32 cellular contexts compared by ENCODE assay signal in the genomic region with DNA sequence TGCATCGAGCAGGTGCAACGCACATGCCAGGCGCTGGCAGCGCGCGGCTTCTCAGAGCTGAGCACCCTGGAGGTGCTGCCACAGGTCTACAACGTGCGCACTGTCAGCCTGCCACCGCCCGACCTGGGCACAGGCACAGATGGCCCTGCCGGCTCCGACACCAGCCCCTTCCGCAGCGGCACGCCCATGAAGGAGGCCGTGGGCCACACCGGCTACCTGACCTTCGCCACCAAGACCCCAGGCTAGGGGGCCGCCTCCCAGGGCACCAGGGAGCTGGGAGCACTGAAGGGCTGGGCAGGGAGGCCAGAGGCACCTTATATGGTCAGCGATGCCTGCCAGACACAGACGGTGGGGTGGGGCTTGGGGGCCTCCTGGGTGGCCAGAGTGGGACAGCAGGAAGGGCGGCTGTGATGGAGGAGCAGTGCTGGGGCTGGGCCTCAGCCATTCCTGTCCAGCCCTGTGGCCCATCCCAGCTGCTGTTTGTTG. TPM values are rescaled to one million over a fixed set of nuclear protein-coding genes. Genes with fewer than 3 reads are reported as not detected.
DNase-seq lines count a peak whose midpoint lies in the region; ATAC-seq and TF ChIP-seq lines count a peak whose summit lies in the region.
"Had no signal": no experiment of that assay in that cellular context is flagged by ENCODE, and none has a peak within 500 bp of the region (broad histone marks: within the 10 kb centered on the region; RNA-seq: fewer than 3 reads in every experiment).

No MANE protein-coding gene starts in this region.

- POLR2A ChIA-PET in T-cell (lab: Charles Lee): no interaction called here

- no peaks in the 10 kb centered on the region for H3K9me3 Mint-ChIP-seq in T-cell
- H3K9me3 Mint-ChIP-seq: activated naive CD8-positive, alpha-beta T cell treated with anti-CD3 and anti-CD28 coated beads, Interleukin-2, amount 10 ng/mL, durations not matched to agents 7 days and 5 days; H9; IgD-negative memory B cell had no signal

- no peak overlapping the region for H3K9ac ChIP-seq in colonic mucosa (ENCODE audit: low read depth in 2 of 2, low read length in 2 of 2)
- H3K9ac ChIP-seq in stomach smooth muscle (ENCODE audit: low read length in 2 of 2): peak overlapping the region; percentile 50 to 84
- H3K9ac ChIP-seq: BLaER1 had no signal

- H3K27ac Mint-ChIP-seq in T-cell: no peak overlapping the region
- H3K27ac Mint-ChIP-seq: activated CD8-positive, alpha-beta T cell treated with anti-CD3 and anti-CD28 coated beads, Interleukin-2, amount 10 ng/mL, durations not matched to agents 7 days and 5 days; activated naive CD8-positive, alpha-beta T cell treated with anti-CD3 and anti-CD28 coated beads, Interleukin-2, amount 10 ng/mL, durations not matched to agents 7 days and 5 days; H9; IgD-negative memory B cell; progenitor cell of endocrine pancreas had no signal

- no peak for ATAC-seq in left colon
- no peak for ATAC-seq in T-cell (replicated peaks in 1 of 4)
- ATAC-seq: activated CD4-positive, CD25-positive, alpha-beta regulatory T cell treated with anti-CD3 and anti-CD28 coated beads, Interleukin-2, amount 50 U/mL, for 24 hours; activated CD8-positive, alpha-beta T cell treated with anti-CD3 and anti-CD28 coated beads, Interleukin-2, amount 10 ng/mL, durations not matched to agents 7 days and 5 days; Panc1; upper lobe of right lung had no signal

- peak overlapping the region; percentile 94 for H3K27ac ChIP-seq in WERI-Rb-1
- peak overlapping the region; percentile 44 for H3K27ac ChIP-seq in colonic mucosa
- H3K27ac ChIP-seq in stomach smooth muscle (ENCODE audit: low read length): peak overlapping the region; percentile 98
- H3K27ac ChIP-seq: BLaER1, epithelial cell of prostate, neutrophil, SJCRH30, upper lobe of right lung had no signal

- H3K4me1 ChIP-seq in colonic mucosa (peaks cover 8% of the 10 kb centered on the region), stomach smooth muscle (ENCODE audit: control insufficient read depth, insufficient read depth, low read length) (peaks cover 95% of the 10 kb centered on the region)

- no peak overlapping the region for H3K4me3 Mint-ChIP-seq in T-cell
- H3K4me3 Mint-ChIP-seq: activated CD8-positive, alpha-beta T cell treated with anti-CD3 and anti-CD28 coated beads, Interleukin-2, amount 10 ng/mL, durations not matched to agents 7 days and 5 days; activated naive CD8-positive, alpha-beta T cell treated with anti-CD3 and anti-CD28 coated beads, Interleukin-2, amount 10 ng/mL, durations not matched to agents 7 days and 5 days; H9; IgD-negative memory B cell had no signal

- H3K4me3 ChIP-seq in WERI-Rb-1 (ENCODE audit: low read depth, low read length) (no peak overlapping the region), colonic mucosa (no peak overlapping the region), stomach smooth muscle (ENCODE audit: low read length in 2 of 2) (peak overlapping the region in 1 of 2 donors; percentile 44)
- H3K4me3 ChIP-seq: BLaER1, SJCRH30, smooth muscle cell, upper lobe of right lung had no signal

- H3K27me3 ChIP-seq in WERI-Rb-1 (ENCODE audit: insufficient read depth, low read depth, severe bottlenecking) (no peaks in the 10 kb centered on the region), colonic mucosa (no peaks in the 10 kb centered on the region), stomach smooth muscle (ENCODE audit: control insufficient read depth in 1 of 2, insufficient read depth in 2 of 2, low read length in 2 of 2) (no peaks in the 10 kb centered on the region)
- H3K27me3 ChIP-seq: BLaER1, SJCRH30, upper lobe of right lung had no signal

- H3K27me3 Mint-ChIP-seq in T-cell: peaks cover 0 to 2% of the 10 kb centered on the region in 2 donors
- H3K27me3 Mint-ChIP-seq: activated naive CD8-positive, alpha-beta T cell treated with anti-CD3 and anti-CD28 coated beads, Interleukin-2, amount 10 ng/mL, durations not matched to agents 7 days and 5 days; IgD-negative memory B cell; progenitor cell of endocrine pancreas had no signal

- H3K36me3 Mint-ChIP-seq in T-cell: no peaks in the 10 kb centered on the region
- H3K36me3 Mint-ChIP-seq: activated naive CD8-positive, alpha-beta T cell treated with anti-CD3 and anti-CD28 coated beads, Interleukin-2, amount 10 ng/mL, durations not matched to agents 7 days and 5 days; IgD-negative memory B cell had no signal

- peaks cover 18 to 24% (median 23%) of the 10 kb centered on the region in 3 donors for H3K4me1 Mint-ChIP-seq in T-cell

- peaks cover 29% of the 10 kb centered on the region for H3K36me3 ChIP-seq in WERI-Rb-1
- H3K36me3 ChIP-seq in colonic mucosa: no peaks in the 10 kb centered on the region
- H3K36me3 ChIP-seq in stomach smooth muscle (ENCODE audit: control insufficient read depth in 2 of 2, insufficient read depth in 2 of 2, low read length in 2 of 2): peaks cover 5 to 7% of the 10 kb centered on the region in 2 donors
- H3K36me3 ChIP-seq: neutrophil had no signal

- no peak for TF ChIP-seq CTCF in WERI-Rb-1 (IDR thresholded peaks at IDR 0.05; ENCODE audit: low read depth, low read length)
- TF ChIP-seq CTCF in colonic mucosa (IDR thresholded peaks at IDR 0.05): no peak

- DNase-seq in WERI-Rb-1: peak; percentile 77
- no peak for DNase-seq in colonic mucosa
- peak; percentile 34 to 75 for DNase-seq in left colon
- DNase-seq in COLO829 (ENCODE audit: low spot score): no peak
- no peak for DNase-seq in GOT3 (lab: John Stamatoyannopoulos, UW)
- DNase-seq in T-cell: no peak
- no peak for DNase-seq in H4 (ENCODE audit: low spot score)
- DNase-seq: activated CD8-positive, alpha-beta T cell treated with anti-CD3 and anti-CD28 coated beads, Interleukin-2, amount 10 ng/mL, durations not matched to agents 7 days and 5 days; activated effector memory CD4-positive, alpha-beta T cell treated with Interleukin-2 at 50 U/mL for 16 hours; activated naive CD8-positive, alpha-beta T cell treated with anti-CD3 and anti-CD28 coated beads, Interleukin-2, amount 10 ng/mL, durations not matched to agents 7 days and 5 days; activated T-cell treated with anti-CD3 and anti-CD28 coated beads for 4 hours; COR-L47; DMS79; effector CD4-positive, alpha-beta T cell; GF-D8; H9; mesenchymal stem cell; NCI-H1092; NCI-H2029; NCI-H526 treated with DMSO at 0.1 percent for 48 hours; SJCRH30; stimulated activated CD4-positive, alpha-beta T cell treated with anti-CD3 and anti-CD28 coated beads, Interleukin-2, amount 100 ng/mL, for 24 hours; upper lobe of right lung had no signal

- H3K9me3 ChIP-seq in WERI-Rb-1 (ENCODE audit: severe bottlenecking) (no peaks in the 10 kb centered on the region), colonic mucosa (no peaks in the 10 kb centered on the region), stomach smooth muscle (ENCODE audit: control insufficient read depth in 2 of 2, low read length in 2 of 2) (no peaks in the 10 kb centered on the region)
- H3K9me3 ChIP-seq: BLaER1, neutrophil, SJCRH30, upper lobe of right lung had no signal

- intact Hi-C loops in colonic mucosa (cut with DNase I): no loop called here
- intact Hi-C loops in left colon (cut with DNase I, micrococcal nuclease): no loop called here

- CTCF ChIA-PET in T-cell (lab: Charles Lee): no interaction called here

RNA-seq across cellular contexts. Expression of gene TRMT61A, which starts 5.6 kb away (rescaled TPM):
- total RNA-seq in colonic mucosa (10 to 100 TPM in 1 of 2 donors, 1 to 10 TPM in 1; 10.0 to 17.8 TPM), left colon (10 to 100 TPM; 10.1 to 10.6 TPM), T-cell (10 to 100 TPM; 10.0 to 20.3 (median 17.6) TPM)
- total RNA-seq in H4 (2014; rRNA removed; shearing (Covaris generic)): 5.8 and 6.8 TPM in 2 replicates

RNA-seq across cellular contexts. Expression of gene CKB, which starts 12.0 kb away (rescaled TPM):
- total RNA-seq in colonic mucosa (1,000 to 10,000 TPM; 1,501 to 4,641 TPM), left colon (1,000 to 10,000 TPM; 1,945 to 3,680 TPM), T-cell (1 to 10 TPM; 4.7 to 7.6 (median 6.6) TPM)
- 47.1 and 52.4 TPM in 2 replicates for total RNA-seq in H4 (2014; rRNA removed; shearing (Covaris generic))

RNA-seq across cellular contexts. Expression of gene BAG5, which starts 27.8 kb away (rescaled TPM):
- total RNA-seq in colonic mucosa (10 to 100 TPM; 26.8 to 29.7 TPM), left colon (10 to 100 TPM; 27.0 to 29.9 TPM), T-cell (10 to 100 TPM; 28.2 to 36.3 (median 31.1) TPM)
- 11.3 and 18.5 TPM in 2 replicates for total RNA-seq in H4 (2014; rRNA removed; shearing (Covaris generic))

RNA-seq across cellular contexts. Expression of gene COA8, which starts 28.1 kb away (rescaled TPM):
- total RNA-seq in colonic mucosa (10 to 100 TPM; 37.1 to 41.5 TPM), left colon (10 to 100 TPM; 27.4 to 33.4 TPM), T-cell (10 to 100 TPM; 17.7 to 27.5 (median 22.3) TPM)
- total RNA-seq in H4 (2014; rRNA removed; shearing (Covaris generic)): 21.7 and 22.3 TPM in 2 replicates

Comparison
In these comparisons a context has a peak if more than half of its experiments do, and no peak if none do; other contexts are left out.
1. DNase-seq: peak in WERI-Rb-1 (single experiment) and left colon (2 of 2); none in colonic mucosa (single experiment), COLO829 (single experiment), GOT3 (single experiment), T-cell (0 of 34) and H4 (single experiment).
2. H3K27ac ChIP-seq: peak in every context shown above with its lines; median percentile 98 in stomach smooth muscle; 94 in WERI-Rb-1; 44 in colonic mucosa.
3. H3K9ac ChIP-seq: peak in stomach smooth muscle (2 of 2); none in colonic mucosa (0 of 2).
4. RNA of gene CKB, which starts 12.0 kb away (total RNA-seq): 1,501 to 4,641 TPM in colonic mucosa and 1,945 to 3,680 TPM in left colon; 47.1 to 52.4 TPM in H4 and 4.7 to 7.6 TPM in T-cell; every median in the first group is over 10 times any median in the second.